In the genomic region with DNA sequence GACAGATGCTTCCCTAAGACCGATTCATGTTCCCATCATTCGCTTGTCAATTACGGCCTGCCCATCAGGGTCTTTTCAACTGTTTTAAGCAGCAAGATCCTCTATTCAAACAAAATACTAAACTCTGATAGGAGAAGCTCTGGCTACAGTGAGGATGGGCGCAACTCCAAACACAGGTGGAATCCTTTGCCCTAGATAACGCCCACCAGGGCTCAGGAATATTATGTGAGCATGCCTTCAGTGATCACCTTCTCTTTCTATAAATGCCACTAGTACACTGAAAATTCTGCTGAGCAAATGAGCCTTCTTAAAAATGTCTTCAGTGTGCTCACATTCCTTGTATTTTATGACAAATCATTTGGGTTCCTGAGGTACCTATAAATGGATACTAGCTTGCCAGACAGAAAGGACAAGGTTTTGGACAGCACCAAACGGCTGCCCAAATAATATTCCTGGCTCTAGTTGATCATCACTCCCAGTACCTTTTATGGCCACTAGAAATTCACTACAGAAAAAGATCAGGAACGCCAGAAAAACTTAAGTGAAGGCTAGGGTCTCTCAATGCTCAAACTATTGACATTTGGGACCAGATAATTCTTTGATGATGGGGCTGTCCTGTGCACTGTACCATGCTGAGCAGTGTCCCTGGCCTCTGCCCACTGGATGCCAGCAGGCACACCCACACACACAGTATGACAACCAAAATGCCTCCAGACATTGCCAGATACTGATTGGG, we compare ENCODE assay signal across 9 cellular contexts. TPM values are rescaled to one million over a fixed set of nuclear protein-coding genes. Genes with fewer than 3 reads are reported as not detected.
DNase-seq lines count a peak whose midpoint lies in the region; ATAC-seq and TF ChIP-seq lines count a peak whose summit lies in the region.
"Had no signal": no experiment of that assay in that cellular context is flagged by ENCODE, and none has a peak within 500 bp of the region (broad histone marks: within the 10 kb centered on the region; RNA-seq: fewer than 3 reads in every experiment).

No MANE protein-coding gene starts in this region.

- H3K9me3 ChIP-seq in lower lobe of right lung: no peaks in the 10 kb centered on the region

- POLR2A ChIA-PET in activated naive CD8-positive, alpha-beta T cell treated with anti-CD3 and anti-CD28 coated beads, Interleukin-2, amount 10 ng/mL, durations not matched to agents 7 days and 5 days (lab: Charles Lee): interaction anchor here (0.8 to 5.9 kb wide), 8 partner anchors 12 to 357 kb away, joined by 3 to 109 read pairs (median 6); a partner anchor contains a TSS

- DNase-seq in activated naive CD4-positive, alpha-beta T cell treated with anti-CD3 and anti-CD28 coated beads, Interleukin-2, amount 50 U/mL, for 16 hours: no peak
- DNase-seq in activated naive CD8-positive, alpha-beta T cell treated with anti-CD3 and anti-CD28 coated beads, Interleukin-2, amount 10 ng/mL, durations not matched to agents 7 days and 5 days: no peak
- DNase-seq in lower lobe of right lung (no peak), type B pancreatic cell (ENCODE audit: extremely low spot score, unreplicated experiment) (peak; percentile 18), GM19240 (ENCODE audit: insufficient read length, low spot score) (no peak), HuH-7 (ENCODE audit: low spot score) (no peak)
- DNase-seq: DMS79 had no signal

- intact Hi-C loops in lower lobe of right lung (cut with DNase I): no loop called here

- H3K27me3 Mint-ChIP-seq in activated naive CD4-positive, alpha-beta T cell treated with anti-CD3 and anti-CD28 coated beads, Interleukin-2, amount 50 U/mL, for 24 hours: no peaks in the 10 kb centered on the region
- H3K27me3 Mint-ChIP-seq in activated naive CD8-positive, alpha-beta T cell treated with anti-CD3 and anti-CD28 coated beads, Interleukin-2, amount 10 ng/mL, durations not matched to agents 7 days and 5 days: no peaks in the 10 kb centered on the region
- no peaks in the 10 kb centered on the region for H3K27me3 Mint-ChIP-seq in type B pancreatic cell

- no peaks in the 10 kb centered on the region for H3K9me3 Mint-ChIP-seq in activated naive CD4-positive, alpha-beta T cell treated with anti-CD3 and anti-CD28 coated beads, Interleukin-2, amount 50 U/mL, for 24 hours
- no peaks in the 10 kb centered on the region for H3K9me3 Mint-ChIP-seq in activated naive CD8-positive, alpha-beta T cell treated with anti-CD3 and anti-CD28 coated beads, Interleukin-2, amount 10 ng/mL, durations not matched to agents 7 days and 5 days
- no peaks in the 10 kb centered on the region for H3K9me3 Mint-ChIP-seq in type B pancreatic cell

- H3K4me1 Mint-ChIP-seq in activated naive CD4-positive, alpha-beta T cell treated with anti-CD3 and anti-CD28 coated beads, Interleukin-2, amount 50 U/mL, for 24 hours: peaks cover 95% of the 10 kb centered on the region
- peaks cover 74% of the 10 kb centered on the region for H3K4me1 Mint-ChIP-seq in activated naive CD8-positive, alpha-beta T cell treated with anti-CD3 and anti-CD28 coated beads, Interleukin-2, amount 10 ng/mL, durations not matched to agents 7 days and 5 days
- peaks cover 29% of the 10 kb centered on the region for H3K4me1 Mint-ChIP-seq in type B pancreatic cell (ENCODE audit: unreplicated experiment)

- TF ChIP-seq CTCF in lower lobe of right lung (IDR thresholded peaks at IDR 0.05): no peak
- peak; percentile 57 for TF ChIP-seq CTCF in type B pancreatic cell (conservative IDR thresholded peaks at IDR 0.05)

- peaks cover 16% of the 10 kb centered on the region for H3K36me3 Mint-ChIP-seq in activated naive CD4-positive, alpha-beta T cell treated with anti-CD3 and anti-CD28 coated beads, Interleukin-2, amount 50 U/mL, for 24 hours
- H3K36me3 Mint-ChIP-seq in activated naive CD8-positive, alpha-beta T cell treated with anti-CD3 and anti-CD28 coated beads, Interleukin-2, amount 10 ng/mL, durations not matched to agents 7 days and 5 days: peaks cover 72% of the 10 kb centered on the region
- peaks cover 36% of the 10 kb centered on the region for H3K36me3 Mint-ChIP-seq in type B pancreatic cell

- no peaks in the 10 kb centered on the region for H3K27me3 ChIP-seq in lower lobe of right lung (ENCODE audit: low read depth)

- peak overlapping the region; percentile 74 for H3K27ac ChIP-seq in lower lobe of right lung

- H3K27ac Mint-ChIP-seq in activated naive CD4-positive, alpha-beta T cell treated with anti-CD3 and anti-CD28 coated beads, Interleukin-2, amount 50 U/mL, for 24 hours: peak overlapping the region; percentile 98
- H3K27ac Mint-ChIP-seq in activated naive CD8-positive, alpha-beta T cell treated with anti-CD3 and anti-CD28 coated beads, Interleukin-2, amount 10 ng/mL, durations not matched to agents 7 days and 5 days: peak overlapping the region; percentile 92
- H3K27ac Mint-ChIP-seq in type B pancreatic cell: peak overlapping the region; percentile 89

- H3K4me3 Mint-ChIP-seq in activated naive CD4-positive, alpha-beta T cell treated with anti-CD3 and anti-CD28 coated beads, Interleukin-2, amount 50 U/mL, for 24 hours: peak overlapping the region; percentile 88
- H3K4me3 Mint-ChIP-seq in activated naive CD8-positive, alpha-beta T cell treated with anti-CD3 and anti-CD28 coated beads, Interleukin-2, amount 10 ng/mL, durations not matched to agents 7 days and 5 days: peak overlapping the region; percentile 96
- H3K4me3 Mint-ChIP-seq in type B pancreatic cell: peak overlapping the region; percentile 64

- H3K4me3 ChIP-seq in lower lobe of right lung: peak overlapping the region; percentile 37

- peaks cover 48% of the 10 kb centered on the region for H3K36me3 ChIP-seq in lower lobe of right lung

- peaks cover 73% of the 10 kb centered on the region for H3K4me1 ChIP-seq in lower lobe of right lung

- ATAC-seq in activated naive CD8-positive, alpha-beta T cell treated with anti-CD3 and anti-CD28 coated beads, Interleukin-2, amount 10 ng/mL, durations not matched to agents 7 days and 5 days (ENCODE audit: low read depth): no peak
- ATAC-seq in lower lobe of right lung (no peak), HG03196 (IDR thresholded peaks at IDR 0.05; ENCODE audit: unreplicated experiment) (no peak)

RNA-seq across cellular contexts. Expression of a gene that starts 13.1 kb away (rescaled TPM):
- total RNA-seq in activated naive CD8-positive, alpha-beta T cell treated with anti-CD3 and anti-CD28 coated beads, Interleukin-2, amount 10 ng/mL, durations not matched to agents 7 days and 5 days: 100 to 1,000 TPM; 133 to 144 TPM
- 44.8 TPM for total RNA-seq in lower lobe of right lung
- total RNA-seq in type B pancreatic cell (ENCODE audit: low replicate concordance): 32.8 and 78.1 TPM in 2 replicates
